10 cellular contexts compared by ENCODE assay signal in genomic region chr6:125793863-125794262, GRCh38. TPM values are rescaled to one million over a fixed set of nuclear protein-coding genes. Genes with fewer than 3 reads are reported as not detected.
A peak's percentile ranks its signal among the peaks of the same experiment; 100 is the strongest.
DNase-seq lines count a peak whose midpoint lies in the region; TF ChIP-seq lines count a peak whose summit lies in the region.
"Had no signal": no experiment of that assay in that cellular context is flagged by ENCODE, and none has a peak within 500 bp of the region (broad histone marks: within the 10 kb centered on the region; RNA-seq: fewer than 3 reads in every experiment).

No MANE protein-coding gene starts in this region.

- no peaks in the 10 kb centered on the region for H3K9me3 ChIP-seq in CD4-positive, alpha-beta memory T cell (ENCODE audit: control insufficient read depth in 1 of 2, low read length in 2 of 2)
- no peaks in the 10 kb centered on the region for H3K9me3 ChIP-seq in spleen

- POLR2A ChIA-PET in CD4-positive, alpha-beta memory T cell (lab: Charles Lee; ENCODE audit: partially characterized antibody): interaction anchor here (0.7 to 6.1 kb wide), 6 partner anchors 14 to 162 kb away, joined by 3 to 404 read pairs (median 3); partner anchors contain the start of gene HINT3

- no peaks in the 10 kb centered on the region for H3K27me3 ChIP-seq in CD4-positive, alpha-beta memory T cell (ENCODE audit: insufficient read depth, low read length)
- no peaks in the 10 kb centered on the region for H3K27me3 ChIP-seq in spleen (replicated peaks in 1 of 7)
- H3K27me3 ChIP-seq: foreskin keratinocyte had no signal

- H3K27ac Mint-ChIP-seq in CD4-positive, alpha-beta memory T cell: peak overlapping the region in 5 of 7 donors; percentile 3 to 94 (median 84)
- peak overlapping the region; percentile 39; the same call in 1 of the 2 replicates for H3K27ac Mint-ChIP-seq in HFFc6

- TF ChIP-seq POLR2A in spleen (IDR thresholded peaks at IDR 0.05): no peak

- H3K4me1 Mint-ChIP-seq in CD4-positive, alpha-beta memory T cell: peaks cover 44 to 76% (median 58%) of the 10 kb centered on the region in 4 donors
- peaks cover 69% of the 10 kb centered on the region for H3K4me1 Mint-ChIP-seq in HFFc6 (ENCODE audit: low read depth)

- H3K4me3 ChIP-seq in CD4-positive, alpha-beta memory T cell (ENCODE audit: low read length in 2 of 2): no peak overlapping the region
- H3K4me3 ChIP-seq in spleen: peak overlapping the region in 2 of 8 donors; percentile 89 to 92

- H3K4me1 ChIP-seq in CD4-positive, alpha-beta memory T cell (ENCODE audit: insufficient read depth, low read length): peaks cover 48% of the 10 kb centered on the region
- peaks cover 23 to 87% (median 76%) of the 10 kb centered on the region in 6 donors for H3K4me1 ChIP-seq in spleen

- H3K9me3 Mint-ChIP-seq in CD4-positive, alpha-beta memory T cell: no peaks in the 10 kb centered on the region
- no peaks in the 10 kb centered on the region for H3K9me3 Mint-ChIP-seq in HFFc6

- H3K36me3 ChIP-seq in CD4-positive, alpha-beta memory T cell (ENCODE audit: insufficient read depth, low read length): no peaks in the 10 kb centered on the region
- peaks cover 0 to 12% (median 0%) of the 10 kb centered on the region in 6 donors for H3K36me3 ChIP-seq in spleen

- DNase-seq in CD4-positive, alpha-beta memory T cell: peak in 3 of 5 donors; percentile 5 to 58 (median 17)
- DNase-seq in HFFc6 (no peak), lung microvascular endothelial cell (ENCODE audit: low read depth in 2 of 2) (peak; percentile 52 to 65), AG08396 (ENCODE audit: low spot score) (no peak), superior temporal gyrus (ENCODE audit: extremely low spot score) (no peak), spleen (no peak), NCI-H1930 (lab: John Stamatoyannopoulos, UW) (no peak)
- DNase-seq: foreskin keratinocyte, NCI-H2227 treated with DMSO at 0.1 percent for 48 hours had no signal

- H3K36me3 Mint-ChIP-seq in CD4-positive, alpha-beta memory T cell: peaks cover 14 to 25% of the 10 kb centered on the region in 2 donors
- H3K36me3 Mint-ChIP-seq in HFFc6 (ENCODE audit: low read depth): no peaks in the 10 kb centered on the region

- TF ChIP-seq CTCF in HFFc6 (IDR thresholded peaks at IDR 0.05) (no peak), spleen (IDR thresholded peaks at IDR 0.05 in 8 of 11, conservative IDR thresholded peaks at IDR 0.05 in 3 of 11) (no peak)

- intact Hi-C loops in CD4-positive, alpha-beta memory T cell (cut with micrococcal nuclease): no loop called here
- intact Hi-C loops in spleen (cut with DNase I; ENCODE audit: low total_unique reads): no loop called here

- no peak overlapping the region for H3K27ac ChIP-seq in CD4-positive, alpha-beta memory T cell (ENCODE audit: low read depth, low read length)
- peak overlapping the region; percentile 15 for H3K27ac ChIP-seq in angular gyrus (ENCODE audit: low read depth, low read length)
- H3K27ac ChIP-seq in spleen: peak overlapping the region in 4 of 8 donors; percentile 12 to 96 (median 17)
- H3K27ac ChIP-seq: foreskin keratinocyte had no signal

- no peaks in the 10 kb centered on the region for H3K27me3 Mint-ChIP-seq in CD4-positive, alpha-beta memory T cell
- H3K27me3 Mint-ChIP-seq in HFFc6 (ENCODE audit: insufficient read depth): no peaks in the 10 kb centered on the region; the same call in 1 of the 2 replicates

- CTCF ChIA-PET in CD4-positive, alpha-beta memory T cell (lab: Charles Lee; ENCODE audit: partially characterized antibody): interaction anchor here (0.9 to 7.8 kb wide), 8 partner anchors 11 to 163 kb away, joined by 3 to 152 read pairs (median 15); partner anchors contain the start of gene HINT3

- H3K4me3 Mint-ChIP-seq in CD4-positive, alpha-beta memory T cell: peak overlapping the region; percentile 40 to 82 (median 69)
- peak overlapping the region; percentile 43 for H3K4me3 Mint-ChIP-seq in HFFc6

- WGBS in spleen, 5 donors: 53 to 79% (median 66%) methylated on average over 3 of the region's 3 CpGs

RNA-seq across cellular contexts. Expression of gene NCOA7, which starts 3.1 kb away (rescaled TPM):
- 10 to 100 TPM; 73.6 to 75.1 TPM for total RNA-seq in CD4-positive, alpha-beta memory T cell
- polyA plus RNA-seq in CD4-positive, alpha-beta memory T cell: 10 to 100 TPM; 16.9 to 53.5 TPM
- 10 to 100 TPM; 27.1 to 29.3 (median 28.6) TPM for total RNA-seq in HFFc6 (2021; fragmentation: NEBNext Ultra II Directional; extraction: Animal tissue kit (Norgen Biotek cat#: 25700))
- total RNA-seq in lung microvascular endothelial cell (23.8 and 38.5 TPM in 2 replicates), spleen (10 to 100 TPM; 27.9 to 84.3 (median 50.7) TPM)
- polyA plus RNA-seq in spleen: 10 to 100 TPM; 11.8 to 18.2 (median 12.9) TPM

RNA-seq across cellular contexts. Expression of gene HEY2, which starts 44.4 kb away (rescaled TPM):
- total RNA-seq in CD4-positive, alpha-beta memory T cell: under 1 TPM in 1 of 2 experiments, not detected in 1; 0.14 TPM
- polyA plus RNA-seq in CD4-positive, alpha-beta memory T cell: under 1 TPM in 1 of 2 donors, not detected in 1; 0.20 TPM
- not detected for total RNA-seq in HFFc6 (2021; fragmentation: NEBNext Ultra II Directional; extraction: Animal tissue kit (Norgen Biotek cat#: 25700))
- 0.22 TPM in 1 of 2 replicates, not detected in the other for total RNA-seq in lung microvascular endothelial cell
- total RNA-seq in spleen: 1 to 10 TPM in 6 of 7 donors, under 1 TPM in 1; 0.72 to 3.7 (median 2.5) TPM
- polyA plus RNA-seq in spleen: 1 to 10 TPM in 2 of 3 donors, under 1 TPM in 1; 0.59 to 1.4 (median 1.3) TPM
- total RNA-seq: foreskin keratinocyte had no signal
- polyA plus RNA-seq: foreskin keratinocyte had no signal

Comparison
In these comparisons a context has a peak if more than half of its experiments do, and no peak if none do; other contexts are left out.
1. DNase-seq: peak in CD4-positive, alpha-beta memory T cell (3 of 5) and lung microvascular endothelial cell (2 of 2); none in HFFc6 (single experiment), AG08396 (single experiment), superior temporal gyrus (single experiment), spleen (single experiment) and NCI-H1930 (0 of 2).